In the genomic region with DNA sequence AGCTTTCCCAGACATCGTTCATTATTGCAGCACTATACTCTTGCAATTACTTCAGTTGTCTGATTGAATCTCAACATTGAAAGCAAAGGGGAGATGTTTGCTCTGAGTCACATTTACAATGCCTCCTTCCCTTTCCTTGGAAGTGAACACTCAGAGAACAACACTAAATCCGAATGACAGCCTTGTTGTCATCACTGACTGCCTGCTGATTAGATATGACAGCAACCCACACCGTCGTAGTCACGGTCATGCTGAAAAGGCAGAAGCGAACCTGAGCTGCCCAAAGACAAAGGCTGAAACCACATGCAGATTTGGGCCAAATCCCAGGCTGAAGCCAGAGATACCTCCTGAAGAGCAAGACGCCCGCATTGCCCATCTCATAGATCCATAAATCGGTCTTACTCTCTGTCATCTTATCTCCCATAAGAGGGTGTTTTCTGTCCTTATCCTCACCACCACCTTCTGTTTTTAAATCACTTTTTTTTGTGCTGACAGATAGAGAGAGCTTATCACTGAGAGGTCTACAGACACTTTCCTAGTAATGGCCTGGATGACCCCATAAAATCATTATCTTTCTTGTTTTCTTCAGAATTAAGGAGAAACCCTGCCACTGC, we compare ENCODE assay signal across 1 cellular context.
TF ChIP-seq lines count a peak whose summit lies in the region.

No MANE protein-coding gene starts in this region.

TF ChIP-seq in K562, 482 proteins besides CTCF, POLR2A, EP300 and RAD21 (continued from another document and continues in another):
- TF ChIP-seq, protein P1, sequence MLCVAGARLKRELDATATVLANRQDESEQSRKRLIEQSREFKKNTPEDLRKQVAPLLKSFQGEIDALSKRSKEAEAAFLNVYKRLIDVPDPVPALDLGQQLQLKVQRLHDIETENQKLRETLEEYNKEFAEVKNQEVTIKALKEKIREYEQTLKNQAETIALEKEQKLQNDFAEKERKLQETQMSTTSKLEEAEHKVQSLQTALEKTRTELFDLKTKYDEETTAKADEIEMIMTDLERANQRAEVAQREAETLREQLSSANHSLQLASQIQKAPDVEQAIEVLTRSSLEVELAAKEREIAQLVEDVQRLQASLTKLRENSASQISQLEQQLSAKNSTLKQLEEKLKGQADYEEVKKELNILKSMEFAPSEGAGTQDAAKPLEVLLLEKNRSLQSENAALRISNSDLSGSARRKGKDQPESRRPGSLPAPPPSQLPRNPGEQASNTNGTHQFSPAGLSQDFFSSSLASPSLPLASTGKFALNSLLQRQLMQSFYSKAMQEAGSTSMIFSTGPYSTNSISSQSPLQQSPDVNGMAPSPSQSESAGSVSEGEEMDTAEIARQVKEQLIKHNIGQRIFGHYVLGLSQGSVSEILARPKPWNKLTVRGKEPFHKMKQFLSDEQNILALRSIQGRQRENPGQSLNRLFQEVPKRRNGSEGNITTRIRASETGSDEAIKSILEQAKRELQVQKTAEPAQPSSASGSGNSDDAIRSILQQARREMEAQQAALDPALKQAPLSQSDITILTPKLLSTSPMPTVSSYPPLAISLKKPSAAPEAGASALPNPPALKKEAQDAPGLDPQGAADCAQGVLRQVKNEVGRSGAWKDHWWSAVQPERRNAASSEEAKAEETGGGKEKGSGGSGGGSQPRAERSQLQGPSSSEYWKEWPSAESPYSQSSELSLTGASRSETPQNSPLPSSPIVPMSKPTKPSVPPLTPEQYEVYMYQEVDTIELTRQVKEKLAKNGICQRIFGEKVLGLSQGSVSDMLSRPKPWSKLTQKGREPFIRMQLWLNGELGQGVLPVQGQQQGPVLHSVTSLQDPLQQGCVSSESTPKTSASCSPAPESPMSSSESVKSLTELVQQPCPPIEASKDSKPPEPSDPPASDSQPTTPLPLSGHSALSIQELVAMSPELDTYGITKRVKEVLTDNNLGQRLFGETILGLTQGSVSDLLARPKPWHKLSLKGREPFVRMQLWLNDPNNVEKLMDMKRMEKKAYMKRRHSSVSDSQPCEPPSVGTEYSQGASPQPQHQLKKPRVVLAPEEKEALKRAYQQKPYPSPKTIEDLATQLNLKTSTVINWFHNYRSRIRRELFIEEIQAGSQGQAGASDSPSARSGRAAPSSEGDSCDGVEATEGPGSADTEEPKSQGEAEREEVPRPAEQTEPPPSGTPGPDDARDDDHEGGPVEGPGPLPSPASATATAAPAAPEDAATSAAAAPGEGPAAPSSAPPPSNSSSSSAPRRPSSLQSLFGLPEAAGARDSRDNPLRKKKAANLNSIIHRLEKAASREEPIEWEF (CRISPR knock-in tag; IDR thresholded peaks at IDR 0.05) = 0 out of 2 replicates have a peak, but pooled peaks have one; percentile 30
- TF ChIP-seq NR2C2 (CRISPR knock-in tag; IDR thresholded peaks at IDR 0.05) (no peak), NR2C2 (tag; IDR thresholded peaks at IDR 0.05) (peak; percentile 39; the same call in 1 of the 2 replicates), KDM1A (IDR thresholded peaks at IDR 0.05) (peak; percentile 88 to 92), CBFA2T3 (IDR thresholded peaks at IDR 0.05) (peak; percentile 88), OTX1 (CRISPR knock-in tag; IDR thresholded peaks at IDR 0.05) (peak; percentile 66; the same call in 1 of the 2 replicates), NFIC (IDR thresholded peaks at IDR 0.05) (peak; percentile 43; the same call in 1 of the 2 replicates), NCOR1 (IDR thresholded peaks at IDR 0.05) (peak; percentile 60), HDAC1 (IDR thresholded peaks at IDR 0.05) (peak in 1 of 2 experiments; percentile 50; a peak in 1 of 4 replicates), STAT5A (IDR thresholded peaks at IDR 0.05; ENCODE audit: borderline replicate concordance, low read length) (peak; percentile 29; the same call in 1 of the 2 replicates), MED1 (CRISPR knock-in tag; IDR thresholded peaks at IDR 0.05; ENCODE audit: borderline replicate concordance) (no peak), ZNF197 (CRISPR knock-in tag; IDR thresholded peaks at IDR 0.05; ENCODE audit: low read depth) (0 out of 2 replicates have a peak, but pooled peaks have one; percentile 61), HEY1 (CRISPR knock-in tag; IDR thresholded peaks at IDR 0.05; ENCODE audit: borderline replicate concordance) (peak; percentile 93), JUND (IDR thresholded peaks at IDR 0.05; ENCODE audit: borderline replicate concordance, low read depth, low read length) (peak; percentile 59; the same call in 1 of the 2 replicates), JUND (tag; IDR thresholded peaks at IDR 0.05; ENCODE audit: borderline replicate concordance, low read depth, low read length) (peak; percentile 46; the same call in 1 of the 3 replicates), TEAD1 (CRISPR knock-in tag; IDR thresholded peaks at IDR 0.05) (peak in 1 of 2 experiments; percentile 76; a peak in 2 of 4 replicates), GABPB1 (CRISPR knock-in tag; IDR thresholded peaks at IDR 0.05) (no peak), ZNF239 (CRISPR knock-in tag; IDR thresholded peaks at IDR 0.05) (peak; percentile 25; the same call in 1 of the 2 replicates), HDAC2 (IDR thresholded peaks at IDR 0.05) (peak; percentile 76; the same call in 1 of the 2 replicates), MCM3 (IDR thresholded peaks at IDR 0.05) (no peak), MAZ (CRISPR knock-in tag; conservative IDR thresholded peaks at IDR 0.05 in 1 of 2, IDR thresholded peaks at IDR 0.05 in 1 of 2) (0 out of 4 replicates have a peak, but pooled peaks of 1 of the 2 experiments have one; percentile 45), FOXK2 (conservative IDR thresholded peaks at IDR 0.05 in 1 of 2, IDR thresholded peaks at IDR 0.05 in 1 of 2; ENCODE audit: low read depth in 2 of 2) (peak; percentile 80 to 81), ZNF766 (CRISPR knock-in tag; conservative IDR thresholded peaks at IDR 0.05) (peak; percentile 86), TCF7L2 (IDR thresholded peaks at IDR 0.05; ENCODE audit: low read depth, low read length) (no peak), LEF1 (IDR thresholded peaks at IDR 0.05) (peak; percentile 61; the same call in 1 of the 2 replicates), SOX6 (IDR thresholded peaks at IDR 0.05) (peak; percentile 92), MTA2 (IDR thresholded peaks at IDR 0.05; ENCODE audit: low read depth) (peak; percentile 74), ZNF431 (CRISPR knock-in tag; IDR thresholded peaks at IDR 0.05) (no peak), ELF4 (CRISPR knock-in tag; IDR thresholded peaks at IDR 0.05) (peak; percentile 82), CREM (IDR thresholded peaks at IDR 0.05; ENCODE audit: low read depth) (peak; percentile 81), CXXC5 (CRISPR knock-in tag; IDR thresholded peaks at IDR 0.05) (peak; percentile 62)
- TF ChIP-seq, protein P2, sequence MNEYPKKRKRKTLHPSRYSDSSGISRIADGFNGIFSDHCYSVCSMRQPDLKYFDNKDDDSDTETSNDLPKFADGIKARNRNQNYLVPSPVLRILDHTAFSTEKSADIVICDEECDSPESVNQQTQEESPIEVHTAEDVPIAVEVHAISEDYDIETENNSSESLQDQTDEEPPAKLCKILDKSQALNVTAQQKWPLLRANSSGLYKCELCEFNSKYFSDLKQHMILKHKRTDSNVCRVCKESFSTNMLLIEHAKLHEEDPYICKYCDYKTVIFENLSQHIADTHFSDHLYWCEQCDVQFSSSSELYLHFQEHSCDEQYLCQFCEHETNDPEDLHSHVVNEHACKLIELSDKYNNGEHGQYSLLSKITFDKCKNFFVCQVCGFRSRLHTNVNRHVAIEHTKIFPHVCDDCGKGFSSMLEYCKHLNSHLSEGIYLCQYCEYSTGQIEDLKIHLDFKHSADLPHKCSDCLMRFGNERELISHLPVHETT (CRISPR knock-in tag; conservative IDR thresholded peaks at IDR 0.05 in 1 of 2, IDR thresholded peaks at IDR 0.05 in 1 of 2) = peak in 1 of 2 experiments; percentile 76; a peak in 2 of 4 replicates
- TF ChIP-seq, protein P3, sequence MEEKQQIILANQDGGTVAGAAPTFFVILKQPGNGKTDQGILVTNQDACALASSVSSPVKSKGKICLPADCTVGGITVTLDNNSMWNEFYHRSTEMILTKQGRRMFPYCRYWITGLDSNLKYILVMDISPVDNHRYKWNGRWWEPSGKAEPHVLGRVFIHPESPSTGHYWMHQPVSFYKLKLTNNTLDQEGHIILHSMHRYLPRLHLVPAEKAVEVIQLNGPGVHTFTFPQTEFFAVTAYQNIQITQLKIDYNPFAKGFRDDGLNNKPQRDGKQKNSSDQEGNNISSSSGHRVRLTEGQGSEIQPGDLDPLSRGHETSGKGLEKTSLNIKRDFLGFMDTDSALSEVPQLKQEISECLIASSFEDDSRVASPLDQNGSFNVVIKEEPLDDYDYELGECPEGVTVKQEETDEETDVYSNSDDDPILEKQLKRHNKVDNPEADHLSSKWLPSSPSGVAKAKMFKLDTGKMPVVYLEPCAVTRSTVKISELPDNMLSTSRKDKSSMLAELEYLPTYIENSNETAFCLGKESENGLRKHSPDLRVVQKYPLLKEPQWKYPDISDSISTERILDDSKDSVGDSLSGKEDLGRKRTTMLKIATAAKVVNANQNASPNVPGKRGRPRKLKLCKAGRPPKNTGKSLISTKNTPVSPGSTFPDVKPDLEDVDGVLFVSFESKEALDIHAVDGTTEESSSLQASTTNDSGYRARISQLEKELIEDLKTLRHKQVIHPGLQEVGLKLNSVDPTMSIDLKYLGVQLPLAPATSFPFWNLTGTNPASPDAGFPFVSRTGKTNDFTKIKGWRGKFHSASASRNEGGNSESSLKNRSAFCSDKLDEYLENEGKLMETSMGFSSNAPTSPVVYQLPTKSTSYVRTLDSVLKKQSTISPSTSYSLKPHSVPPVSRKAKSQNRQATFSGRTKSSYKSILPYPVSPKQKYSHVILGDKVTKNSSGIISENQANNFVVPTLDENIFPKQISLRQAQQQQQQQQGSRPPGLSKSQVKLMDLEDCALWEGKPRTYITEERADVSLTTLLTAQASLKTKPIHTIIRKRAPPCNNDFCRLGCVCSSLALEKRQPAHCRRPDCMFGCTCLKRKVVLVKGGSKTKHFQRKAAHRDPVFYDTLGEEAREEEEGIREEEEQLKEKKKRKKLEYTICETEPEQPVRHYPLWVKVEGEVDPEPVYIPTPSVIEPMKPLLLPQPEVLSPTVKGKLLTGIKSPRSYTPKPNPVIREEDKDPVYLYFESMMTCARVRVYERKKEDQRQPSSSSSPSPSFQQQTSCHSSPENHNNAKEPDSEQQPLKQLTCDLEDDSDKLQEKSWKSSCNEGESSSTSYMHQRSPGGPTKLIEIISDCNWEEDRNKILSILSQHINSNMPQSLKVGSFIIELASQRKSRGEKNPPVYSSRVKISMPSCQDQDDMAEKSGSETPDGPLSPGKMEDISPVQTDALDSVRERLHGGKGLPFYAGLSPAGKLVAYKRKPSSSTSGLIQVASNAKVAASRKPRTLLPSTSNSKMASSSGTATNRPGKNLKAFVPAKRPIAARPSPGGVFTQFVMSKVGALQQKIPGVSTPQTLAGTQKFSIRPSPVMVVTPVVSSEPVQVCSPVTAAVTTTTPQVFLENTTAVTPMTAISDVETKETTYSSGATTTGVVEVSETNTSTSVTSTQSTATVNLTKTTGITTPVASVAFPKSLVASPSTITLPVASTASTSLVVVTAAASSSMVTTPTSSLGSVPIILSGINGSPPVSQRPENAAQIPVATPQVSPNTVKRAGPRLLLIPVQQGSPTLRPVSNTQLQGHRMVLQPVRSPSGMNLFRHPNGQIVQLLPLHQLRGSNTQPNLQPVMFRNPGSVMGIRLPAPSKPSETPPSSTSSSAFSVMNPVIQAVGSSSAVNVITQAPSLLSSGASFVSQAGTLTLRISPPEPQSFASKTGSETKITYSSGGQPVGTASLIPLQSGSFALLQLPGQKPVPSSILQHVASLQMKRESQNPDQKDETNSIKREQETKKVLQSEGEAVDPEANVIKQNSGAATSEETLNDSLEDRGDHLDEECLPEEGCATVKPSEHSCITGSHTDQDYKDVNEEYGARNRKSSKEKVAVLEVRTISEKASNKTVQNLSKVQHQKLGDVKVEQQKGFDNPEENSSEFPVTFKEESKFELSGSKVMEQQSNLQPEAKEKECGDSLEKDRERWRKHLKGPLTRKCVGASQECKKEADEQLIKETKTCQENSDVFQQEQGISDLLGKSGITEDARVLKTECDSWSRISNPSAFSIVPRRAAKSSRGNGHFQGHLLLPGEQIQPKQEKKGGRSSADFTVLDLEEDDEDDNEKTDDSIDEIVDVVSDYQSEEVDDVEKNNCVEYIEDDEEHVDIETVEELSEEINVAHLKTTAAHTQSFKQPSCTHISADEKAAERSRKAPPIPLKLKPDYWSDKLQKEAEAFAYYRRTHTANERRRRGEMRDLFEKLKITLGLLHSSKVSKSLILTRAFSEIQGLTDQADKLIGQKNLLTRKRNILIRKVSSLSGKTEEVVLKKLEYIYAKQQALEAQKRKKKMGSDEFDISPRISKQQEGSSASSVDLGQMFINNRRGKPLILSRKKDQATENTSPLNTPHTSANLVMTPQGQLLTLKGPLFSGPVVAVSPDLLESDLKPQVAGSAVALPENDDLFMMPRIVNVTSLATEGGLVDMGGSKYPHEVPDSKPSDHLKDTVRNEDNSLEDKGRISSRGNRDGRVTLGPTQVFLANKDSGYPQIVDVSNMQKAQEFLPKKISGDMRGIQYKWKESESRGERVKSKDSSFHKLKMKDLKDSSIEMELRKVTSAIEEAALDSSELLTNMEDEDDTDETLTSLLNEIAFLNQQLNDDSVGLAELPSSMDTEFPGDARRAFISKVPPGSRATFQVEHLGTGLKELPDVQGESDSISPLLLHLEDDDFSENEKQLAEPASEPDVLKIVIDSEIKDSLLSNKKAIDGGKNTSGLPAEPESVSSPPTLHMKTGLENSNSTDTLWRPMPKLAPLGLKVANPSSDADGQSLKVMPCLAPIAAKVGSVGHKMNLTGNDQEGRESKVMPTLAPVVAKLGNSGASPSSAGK (IDR thresholded peaks at IDR 0.05) = no peak
- TF ChIP-seq, protein P4, sequence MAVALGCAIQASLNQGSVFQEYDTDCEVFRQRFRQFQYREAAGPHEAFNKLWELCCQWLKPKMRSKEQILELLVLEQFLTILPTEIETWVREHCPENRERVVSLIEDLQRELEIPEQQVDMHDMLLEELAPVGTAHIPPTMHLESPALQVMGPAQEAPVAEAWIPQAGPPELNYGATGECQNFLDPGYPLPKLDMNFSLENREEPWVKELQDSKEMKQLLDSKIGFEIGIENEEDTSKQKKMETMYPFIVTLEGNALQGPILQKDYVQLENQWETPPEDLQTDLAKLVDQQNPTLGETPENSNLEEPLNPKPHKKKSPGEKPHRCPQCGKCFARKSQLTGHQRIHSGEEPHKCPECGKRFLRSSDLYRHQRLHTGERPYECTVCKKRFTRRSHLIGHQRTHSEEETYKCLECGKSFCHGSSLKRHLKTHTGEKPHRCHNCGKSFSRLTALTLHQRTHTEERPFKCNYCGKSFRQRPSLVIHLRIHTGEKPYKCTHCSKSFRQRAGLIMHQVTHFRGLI (CRISPR knock-in tag; IDR thresholded peaks at IDR 0.05) = peak; percentile 43; the same call in 1 of the 2 replicates
- TF ChIP-seq, protein P5, sequence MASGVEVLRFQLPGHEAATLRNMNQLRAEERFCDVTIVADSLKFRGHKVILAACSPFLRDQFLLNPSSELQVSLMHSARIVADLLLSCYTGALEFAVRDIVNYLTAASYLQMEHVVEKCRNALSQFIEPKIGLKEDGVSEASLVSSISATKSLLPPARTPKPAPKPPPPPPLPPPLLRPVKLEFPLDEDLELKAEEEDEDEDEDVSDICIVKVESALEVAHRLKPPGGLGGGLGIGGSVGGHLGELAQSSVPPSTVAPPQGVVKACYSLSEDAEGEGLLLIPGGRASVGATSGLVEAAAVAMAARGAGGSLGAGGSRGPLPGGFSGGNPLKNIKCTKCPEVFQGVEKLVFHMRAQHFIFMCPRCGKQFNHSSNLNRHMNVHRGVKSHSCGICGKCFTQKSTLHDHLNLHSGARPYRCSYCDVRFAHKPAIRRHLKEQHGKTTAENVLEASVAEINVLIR (CRISPR knock-in tag; IDR thresholded peaks at IDR 0.05) = peak; percentile 35; the same call in 1 of the 2 replicates
